13 cellular contexts compared by ENCODE assay signal in the genomic region with DNA sequence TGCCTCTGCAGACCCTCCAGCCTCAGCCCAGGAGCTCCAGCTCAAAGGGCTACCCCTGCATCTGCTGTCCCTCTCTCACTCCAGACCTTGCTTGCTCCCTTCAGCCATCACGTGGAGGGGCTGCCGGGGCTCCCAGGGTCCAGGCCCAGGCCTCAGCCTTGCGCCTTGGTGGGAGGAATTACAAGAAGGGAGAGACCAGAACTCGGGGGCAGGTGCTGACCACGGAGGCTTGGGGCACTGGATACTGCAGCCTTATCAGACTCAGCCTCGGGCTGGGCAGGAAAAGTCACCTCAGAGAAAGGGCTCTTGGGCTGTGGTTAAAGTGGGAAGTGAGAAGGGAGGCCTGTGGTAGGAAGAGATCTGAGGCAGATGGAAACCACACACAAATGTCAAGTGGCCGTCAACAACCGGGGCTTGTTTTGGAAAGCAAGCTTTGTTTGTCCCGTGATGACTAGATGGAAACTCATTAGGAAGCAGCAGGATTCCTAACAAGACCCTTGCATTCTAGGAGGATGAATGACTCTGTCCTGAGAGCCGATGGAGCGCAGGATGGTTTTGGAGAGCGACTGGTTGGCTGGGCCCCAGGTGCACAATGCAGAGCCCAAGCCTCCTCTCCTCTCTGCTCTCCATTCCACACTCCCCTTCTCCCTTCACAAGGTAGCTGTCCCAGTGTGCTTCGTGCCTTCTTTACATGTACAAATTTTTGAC.
DNase-seq lines count a peak whose midpoint lies in the region; ATAC-seq, FAIRE-seq and TF ChIP-seq lines count a peak whose summit lies in the region.
"Had no signal": no experiment of that assay in that cellular context is flagged by ENCODE, and none has a peak within 500 bp of the region (broad histone marks: within the 10 kb centered on the region; RNA-seq: fewer than 3 reads in every experiment).

No MANE protein-coding gene starts in this region.

- H3K18ac ChIP-seq in H1 (ENCODE audit: extremely low read depth, low read length) (no peak overlapping the region; the same call in none of the 2 replicates), mesenchymal stem cell (ENCODE audit: low read depth in 1 of 2, low read length in 2 of 2) (no peak overlapping the region)

- H3K4me2 ChIP-seq in H1 (ENCODE audit: insufficient read depth in 1 of 2, low read depth in 2 of 2, low read length in 2 of 2) (no peak overlapping the region), mesenchymal stem cell (ENCODE audit: low read length, poor library complexity, severe bottlenecking) (no peak overlapping the region)

- H3K27ac ChIP-seq in H1 (ENCODE audit: low read depth, low read length) (no peak overlapping the region), mesenchymal stem cell (ENCODE audit: low read length, poor library complexity, severe bottlenecking) (no peak overlapping the region), gastrocnemius medialis (no peak overlapping the region)
- H3K27ac ChIP-seq: foreskin keratinocyte, lower lobe of right lung had no signal

- in situ Hi-C loops in gastrocnemius medialis (cut with MboI; ENCODE audit: low sequenced_read_pairs in 4 of 4): no loop called here

- H3K27me3 ChIP-seq in GM06990 (replicated peaks; ENCODE audit: control insufficient read depth, insufficient read depth, low read length) (no peaks in the 10 kb centered on the region), H1 (replicated peaks in 1 of 4; ENCODE audit: control insufficient read depth in 3 of 4, extremely low read depth in 1 of 4, insufficient read depth in 3 of 4, low read length in 3 of 4) (0 out of 7 replicates have a peak, but pooled peaks cover 0 to 3% (median 1%) of the 10 kb centered on the region in 4 experiments), mesenchymal stem cell (ENCODE audit: control insufficient read depth in 1 of 2, insufficient read depth in 1 of 2, low read length in 2 of 2) (peaks cover 0 to 27% of the 10 kb centered on the region in 2 experiments), gastrocnemius medialis (no peaks in the 10 kb centered on the region)
- H3K27me3 ChIP-seq: foreskin keratinocyte had no signal

- no peak overlapping the region for H3K4me3 ChIP-seq in GM06990 (replicated peaks; ENCODE audit: low read depth, low read length)
- H3K4me3 ChIP-seq in NB4 (ENCODE audit: low read depth, low read length): no peak overlapping the region
- H3K4me3 ChIP-seq in H1 (ENCODE audit: extremely low read depth in 1 of 4, insufficient read depth in 2 of 4, low read depth in 3 of 4, low read length in 4 of 4): no peak overlapping the region
- H3K4me3 ChIP-seq in mesenchymal stem cell (ENCODE audit: insufficient read depth in 1 of 2, low read depth in 1 of 2, low read length in 2 of 2): no peak overlapping the region
- no peak overlapping the region for H3K4me3 ChIP-seq in gastrocnemius medialis
- H3K4me3 ChIP-seq in mucosa of descending colon: no peak overlapping the region
- H3K4me3 ChIP-seq: lower lobe of right lung had no signal

- CTCF ChIA-PET in H1 (lab: Charles Lee; ENCODE audit: partially characterized antibody): no interaction called here

- H2AK5ac ChIP-seq in H1 (ENCODE audit: low read depth, low read length) (no peak overlapping the region), mesenchymal stem cell (ENCODE audit: low read length, severe bottlenecking) (no peak overlapping the region)

- no peak overlapping the region for H4K91ac ChIP-seq in H1 (replicated peaks; ENCODE audit: insufficient read length, low read length)
- no peak overlapping the region for H4K91ac ChIP-seq in mesenchymal stem cell (ENCODE audit: low read length)

- H4K8ac ChIP-seq in H1 (ENCODE audit: extremely low read depth, insufficient read depth, low read length) (peak overlapping the region; percentile 18; the same call in 1 of the 2 replicates), mesenchymal stem cell (ENCODE audit: low read length) (no peak overlapping the region)

- no peak overlapping the region for H4K5ac ChIP-seq in H1 (ENCODE audit: insufficient read length, low read depth, low read length)

- H2BK120ac ChIP-seq in H1 (replicated peaks; ENCODE audit: low read depth, low read length): no peak overlapping the region
- no peak overlapping the region for H2BK120ac ChIP-seq in mesenchymal stem cell (ENCODE audit: low read depth, low read length)

- no peak overlapping the region for H2BK5ac ChIP-seq in H1 (ENCODE audit: low read depth, low read length)
- no peak overlapping the region for H2BK5ac ChIP-seq in mesenchymal stem cell (ENCODE audit: low read depth, low read length, poor library complexity, severe bottlenecking)

- H3K4me1 ChIP-seq in H1 (replicated peaks in 1 of 4; ENCODE audit: control insufficient read depth in 3 of 4, insufficient read depth in 4 of 4, low read length in 3 of 4): peaks cover 0 to 11% (median 2%) of the 10 kb centered on the region in 4 experiments; a peak in 1 of 7 replicates
- H3K4me1 ChIP-seq in mesenchymal stem cell (ENCODE audit: control insufficient read depth, insufficient read depth, low read depth, low read length): no peaks in the 10 kb centered on the region
- H3K4me1 ChIP-seq in gastrocnemius medialis: no peaks in the 10 kb centered on the region
- no peaks in the 10 kb centered on the region for H3K4me1 ChIP-seq in mucosa of descending colon (ENCODE audit: low read depth)
- H3K4me1 ChIP-seq: foreskin keratinocyte, lower lobe of right lung had no signal

- peak; percentile 36 for DNase-seq in GM06990 (ENCODE audit: extremely low read depth, insufficient read length)
- DNase-seq in NB4 (ENCODE audit: low read depth): peak; percentile 14
- no peak for DNase-seq in H1 (ENCODE audit: low read depth in 1 of 2, low spot score in 2 of 2)
- no peak for DNase-seq in mesenchymal stem cell
- DNase-seq in gastrocnemius medialis: no peak
- no peak for DNase-seq in mucosa of descending colon
- DNase-seq: activated gamma-delta T cell; CD4-positive, alpha-beta memory T cell; cortex of kidney; foreskin keratinocyte; lower lobe of right lung had no signal

- no peak overlapping the region for H3K9ac ChIP-seq in H1 (replicated peaks in 1 of 4; ENCODE audit: extremely low read depth in 1 of 4, low read depth in 3 of 4, low read length in 3 of 4)
- no peak overlapping the region for H3K9ac ChIP-seq in mesenchymal stem cell (ENCODE audit: low read length)

- H3K4ac ChIP-seq in H1 (replicated peaks; ENCODE audit: insufficient read length, low read depth, low read length) (no peak overlapping the region), mesenchymal stem cell (ENCODE audit: low read depth in 1 of 2, low read length in 2 of 2) (no peak overlapping the region)

- H3K23me2 ChIP-seq in H1 (ENCODE audit: low read depth, low read length): peaks cover 3% of the 10 kb centered on the region; the same call in 1 of the 2 replicates

- no peak for TF ChIP-seq CTCF in GM06990 (IDR thresholded peaks at IDR 0.05; ENCODE audit: insufficient read depth, low read length, poor library complexity, severe bottlenecking)
- TF ChIP-seq CTCF in NB4 (IDR thresholded peaks at IDR 0.05; ENCODE audit: low read depth, low read length): no peak
- no peak for TF ChIP-seq CTCF in H1 (IDR thresholded peaks at IDR 0.05; ENCODE audit: control extremely low read depth in 1 of 3, insufficient read depth in 1 of 3, low read depth in 1 of 3, low read length in 3 of 3)
- TF ChIP-seq CTCF in gastrocnemius medialis (IDR thresholded peaks at IDR 0.05 in 4 of 5, conservative IDR thresholded peaks at IDR 0.05 in 1 of 5): no peak
- no peak for TF ChIP-seq CTCF in mucosa of descending colon (IDR thresholded peaks at IDR 0.05)

- H3K9me3 ChIP-seq in H1 (ENCODE audit: insufficient read depth in 2 of 2, low read depth in 1 of 2, low read length in 1 of 2): no peaks in the 10 kb centered on the region
- no peaks in the 10 kb centered on the region for H3K9me3 ChIP-seq in mesenchymal stem cell (ENCODE audit: control insufficient read depth, low read length)
- H3K9me3 ChIP-seq in gastrocnemius medialis: no peaks in the 10 kb centered on the region
- H3K9me3 ChIP-seq in mucosa of descending colon: no peaks in the 10 kb centered on the region
- H3K9me3 ChIP-seq: lower lobe of right lung had no signal

- 0 out of 2 replicates have a peak overlapping the region, but pooled peaks have one; percentile 54 for H2BK15ac ChIP-seq in H1 (ENCODE audit: low read length)
- no peak overlapping the region for H2BK15ac ChIP-seq in mesenchymal stem cell (ENCODE audit: low read depth, poor library complexity, severe bottlenecking)

- WGBS in H1 (ENCODE audit: extremely low coverage in 1 of 2, insufficient coverage in 1 of 2, insufficient read length in 1 of 2, insufficient replicate concordance in 2 of 2, low coverage in 1 of 2, low lambda C conversion rate in 2 of 2, missing lambda C conversion rate in 1 of 2), 2 experiments: 86% methylated on average over 11 of the region's 13 CpGs; no CpG with 5 or more reads in 1 of the 2 experiments
- WGBS in mesenchymal stem cell: 67% methylated on average over 13 of the region's 13 CpGs

- ATAC-seq in GM21390 (IDR thresholded peaks at IDR 0.05; ENCODE audit: unreplicated experiment) (peak; percentile 71), gastrocnemius medialis (no peak), HG03520 (IDR thresholded peaks at IDR 0.05; ENCODE audit: unreplicated experiment) (no peak), mucosa of descending colon (no peak)
- ATAC-seq: foreskin keratinocyte, lower lobe of right lung had no signal

- no peaks in the 10 kb centered on the region for H4K20me1 ChIP-seq in H1 (replicated peaks in 1 of 2; ENCODE audit: control insufficient read depth in 1 of 2, insufficient read depth in 2 of 2, low read length in 2 of 2)

- H3K14ac ChIP-seq in H1 (ENCODE audit: insufficient read length) (no peak overlapping the region), mesenchymal stem cell (ENCODE audit: low read length in 2 of 2) (no peak overlapping the region)

- no peak for FAIRE-seq in H1 (lab: Jason Lieb, UNC)

- no peak for TF ChIP-seq POLR2A in NB4 (IDR thresholded peaks at IDR 0.05; ENCODE audit: extremely low read depth, insufficient read length)
- TF ChIP-seq POLR2A in H1 (IDR thresholded peaks at IDR 0.05; ENCODE audit: control extremely low read depth in 1 of 2, low read depth in 2 of 2, low read length in 2 of 2): no peak
- TF ChIP-seq POLR2A in gastrocnemius medialis (IDR thresholded peaks at IDR 0.05): no peak

- no peak overlapping the region for H2BK20ac ChIP-seq in H1 (ENCODE audit: low read length)

- H3K79me1 ChIP-seq in H1 (ENCODE audit: low read depth, low read length) (no peaks in the 10 kb centered on the region; the same call in 1 of the 2 replicates), mesenchymal stem cell (replicated peaks; ENCODE audit: low read length, poor library complexity, severe bottlenecking) (no peaks in the 10 kb centered on the region)

- H2AFZ ChIP-seq in H1 (ENCODE audit: low read length) (no peak overlapping the region), mesenchymal stem cell (ENCODE audit: low read depth, low read length) (no peak overlapping the region)

- no peak overlapping the region; the same call in 1 of the 2 replicates for H2BK12ac ChIP-seq in H1 (ENCODE audit: low read depth, low read length)
- H2BK12ac ChIP-seq in mesenchymal stem cell (ENCODE audit: low read length in 2 of 2): no peak overlapping the region

- POLR2A ChIA-PET in H1 (lab: Charles Lee; ENCODE audit: partially characterized antibody): no interaction called here

- H3K36me3 ChIP-seq in GM06990 (ENCODE audit: control insufficient read depth, insufficient read depth, low read length): no peaks in the 10 kb centered on the region
- H3K36me3 ChIP-seq in H1 (ENCODE audit: control insufficient read depth in 2 of 4, insufficient read depth in 4 of 4, low read length in 3 of 4): no peaks in the 10 kb centered on the region
- H3K36me3 ChIP-seq in mesenchymal stem cell (ENCODE audit: control insufficient read depth in 1 of 2, insufficient read depth in 2 of 2, low read depth in 1 of 2, low read length in 2 of 2): no peaks in the 10 kb centered on the region
- no peaks in the 10 kb centered on the region for H3K36me3 ChIP-seq in gastrocnemius medialis
- no peaks in the 10 kb centered on the region for H3K36me3 ChIP-seq in mucosa of descending colon (ENCODE audit: low read depth)
- H3K36me3 ChIP-seq: lower lobe of right lung had no signal

- H3K56ac ChIP-seq in H1 (replicated peaks; ENCODE audit: insufficient read length, low read depth, low read length): no peak overlapping the region

- intact Hi-C loops in gastrocnemius medialis (cut with DNase I; ENCODE audit: low total_unique reads) (no loop called here), mucosa of descending colon (cut with DNase I, micrococcal nuclease) (no loop called here)

- H3K79me2 ChIP-seq in H1 (ENCODE audit: control insufficient read depth in 1 of 2, insufficient read depth in 2 of 2, low read length in 2 of 2): no peaks in the 10 kb centered on the region

- no peak for TF ChIP-seq RAD21 in H1 (IDR thresholded peaks at IDR 0.05 in 1 of 2, conservative IDR thresholded peaks at IDR 0.05 in 1 of 2; ENCODE audit: low read depth in 2 of 2, low read length in 2 of 2)

- H3K23ac ChIP-seq in H1 (ENCODE audit: insufficient read length) (no peak overlapping the region), mesenchymal stem cell (ENCODE audit: low read length in 2 of 2) (no peak overlapping the region)

- no peak for TF ChIP-seq EP300 in H1 (IDR thresholded peaks at IDR 0.05; ENCODE audit: borderline replicate concordance in 1 of 2, low read depth in 2 of 2, low read length in 2 of 2)

Comparison
In these comparisons a context has a peak if more than half of its experiments do, and no peak if none do; other contexts are left out.
1. DNase-seq: peak in GM06990 (single experiment) and NB4 (single experiment); none in H1 (0 of 2), mesenchymal stem cell (single experiment), gastrocnemius medialis (0 of 2) and mucosa of descending colon (0 of 3).